ENCODE assay signal across 15 cellular contexts in the genomic region with DNA sequence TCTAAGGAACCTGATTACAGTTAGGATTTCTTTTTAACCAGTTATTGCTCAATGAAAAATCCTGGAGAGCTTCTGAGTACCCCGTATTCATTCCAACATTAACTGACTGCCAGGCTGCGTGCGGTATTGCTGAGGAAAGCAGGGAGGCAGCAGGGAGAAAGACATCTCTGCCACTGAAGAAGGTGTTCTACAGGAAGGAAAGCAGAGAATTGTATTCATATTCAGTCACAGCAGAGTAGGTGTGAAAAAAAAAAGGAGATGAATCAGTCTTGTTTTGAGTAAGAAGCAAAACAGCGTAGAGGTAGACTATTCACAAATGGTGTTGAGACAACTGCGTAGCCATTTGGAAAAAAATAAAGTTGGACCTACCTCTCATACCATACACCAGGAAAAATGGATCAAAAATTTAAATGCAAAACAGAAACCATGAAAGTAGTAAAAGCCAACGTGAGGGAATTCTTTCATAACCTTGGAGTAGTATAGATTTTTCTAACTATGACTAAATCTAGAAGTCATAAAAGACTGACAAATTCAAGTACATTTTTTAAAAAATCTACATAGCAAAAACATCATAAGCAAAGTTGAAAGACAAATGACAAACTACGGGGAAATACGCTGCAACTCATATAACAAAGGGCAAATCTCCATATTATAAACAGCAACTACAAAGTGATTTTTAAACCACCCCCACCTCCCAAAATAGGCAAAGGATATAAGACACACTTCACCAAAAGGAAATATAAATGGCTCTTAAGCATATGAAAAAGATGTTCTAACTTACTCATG. TPM values are rescaled to one million over a fixed set of nuclear protein-coding genes. Genes with fewer than 3 reads are reported as not detected.
A peak's percentile ranks its signal among the peaks of the same experiment; 100 is the strongest.
DNase-seq lines count a peak whose midpoint lies in the region; ATAC-seq and TF ChIP-seq lines count a peak whose summit lies in the region.
"Had no signal": no experiment of that assay in that cellular context is flagged by ENCODE, and none has a peak within 500 bp of the region (broad histone marks: within the 10 kb centered on the region; RNA-seq: fewer than 3 reads in every experiment).

No MANE protein-coding gene starts in this region.

- H3K27ac Mint-ChIP-seq in activated T-helper 17 cell treated with anti-CD3 and anti-CD28 coated beads, Interleukin-2, amount 50 U/mL, for 72 hours: peak overlapping the region; percentile 60
- H3K27ac Mint-ChIP-seq: CD4-positive, alpha-beta T cell; HFFc6 had no signal

- H3K4me3 Mint-ChIP-seq in activated T-helper 17 cell treated with anti-CD3 and anti-CD28 coated beads, Interleukin-2, amount 50 U/mL, for 72 hours: peak overlapping the region; percentile 24
- H3K4me3 Mint-ChIP-seq: CD4-positive, alpha-beta T cell; HFFc6 had no signal

- H3K27ac ChIP-seq in coronary artery: no peak overlapping the region
- H3K27ac ChIP-seq: cardiac muscle cell, esophagus squamous epithelium, upper lobe of left lung had no signal

- no peaks in the 10 kb centered on the region for H3K36me3 Mint-ChIP-seq in activated T-helper 17 cell treated with anti-CD3 and anti-CD28 coated beads, Interleukin-2, amount 50 U/mL, for 72 hours (ENCODE audit: low read depth)

- TF ChIP-seq CTCF in GM13976 (IDR thresholded peaks at IDR 0.05; ENCODE audit: borderline replicate concordance, control extremely low read depth, extremely low read depth, insufficient read depth, missing control alignments): no peak
- no peak for TF ChIP-seq CTCF in coronary artery (IDR thresholded peaks at IDR 0.05)

- H3K9me3 Mint-ChIP-seq in activated T-helper 17 cell treated with anti-CD3 and anti-CD28 coated beads, Interleukin-2, amount 50 U/mL, for 72 hours: no peaks in the 10 kb centered on the region
- H3K9me3 Mint-ChIP-seq: CD4-positive, alpha-beta T cell; HFFc6 had no signal

- H3K4me1 Mint-ChIP-seq in activated T-helper 17 cell treated with anti-CD3 and anti-CD28 coated beads, Interleukin-2, amount 50 U/mL, for 72 hours: peaks cover 9% of the 10 kb centered on the region

- peaks cover 4% of the 10 kb centered on the region for H3K27me3 Mint-ChIP-seq in activated T-helper 17 cell treated with anti-CD3 and anti-CD28 coated beads, Interleukin-2, amount 50 U/mL, for 72 hours

- peak; percentile 30 for DNase-seq in GM13976 (ENCODE audit: low spot score)
- no peak for DNase-seq in Kasumi-1 (lab: John Stamatoyannopoulos, UW)
- DNase-seq in NCI-H1417 treated with DMSO at 0.1 percent for 48 hours (lab: John Stamatoyannopoulos, UW): no peak
- no peak for DNase-seq in SIG-M5 (lab: John Stamatoyannopoulos, UW)
- DNase-seq in coronary artery (ENCODE audit: low spot score): no peak
- DNase-seq: CD4-positive, alpha-beta T cell; esophagus squamous epithelium; HFFc6; IMR-90; NCI-H2029; upper lobe of left lung had no signal

- no peak overlapping the region for H3K4me3 ChIP-seq in coronary artery
- H3K4me3 ChIP-seq: cardiac muscle cell, esophagus squamous epithelium, upper lobe of left lung had no signal

- in situ Hi-C loops in GM13976 (cut with MboI; ENCODE audit: low sequenced_read_pairs, unreplicated experiment): loop anchor here (10.0 to 25.0 kb wide), 3 partner anchors 401 to 624 kb away; no protein-coding TSS in a partner anchor

- peak; percentile 87 for ATAC-seq in GM19351 (IDR thresholded peaks at IDR 0.05; ENCODE audit: unreplicated experiment)
- ATAC-seq in HG03103 (IDR thresholded peaks at IDR 0.05; ENCODE audit: low read depth, unreplicated experiment): peak; percentile 61
- ATAC-seq in activated T-helper 17 cell treated with anti-CD3 and anti-CD28 coated beads, Interleukin-2, amount 50 U/mL, for 72 hours (replicated peaks): peak; percentile 81

RNA-seq across cellular contexts. Expression of a gene that starts 9.9 kb away (rescaled TPM):
- total RNA-seq in activated T-helper 17 cell treated with anti-CD3 and anti-CD28 coated beads, Interleukin-2, amount 50 U/mL, for 72 hours: 10 to 100 TPM in 1 of 2 donors, 1 to 10 TPM in 1; 4.8 to 42.0 TPM
